8 cellular contexts compared by ENCODE assay signal in genomic region chr7:102464577-102465280, GRCh38. TPM values are rescaled to one million over a fixed set of nuclear protein-coding genes. Genes with fewer than 3 reads are reported as not detected.
A peak's percentile ranks its signal among the peaks of the same experiment; 100 is the strongest.
DNase-seq lines count a peak whose midpoint lies in the region; ATAC-seq and TF ChIP-seq lines count a peak whose summit lies in the region.

Gene ALKBH4 (minus strand): TSS chr7:102464863. CDS start chr7:102464836, 27 bp downstream.
Gene LRWD1 (plus strand): TSS chr7:102464984. CDS start chr7:102465081, 97 bp downstream.

- H3K9me2 ChIP-seq in GM23338 (ENCODE audit: insufficient read depth) = no peaks in the 10 kb centered on the region

- peak within 1 kb of the TSS; percentile 98 for H3K4me3 Mint-ChIP-seq in GM23338
- peak within 1 kb of the TSS; percentile 87 for H3K4me3 Mint-ChIP-seq in natural killer cell treated with Interleukin-12 subunit alpha and Interleukin-12 subunit beta and Interleukin-15 and Interleukin-18, amount 100 ng/mL, for 72 hours

- H3K4me2 ChIP-seq in GM23338 = peak within 1 kb of the TSS; percentile 98

- H3K27ac Mint-ChIP-seq in GM23338 = peak within 1 kb of the TSS; percentile 88
- peak within 1 kb of the TSS; percentile 54 to 81 for H3K27ac Mint-ChIP-seq in natural killer cell treated with Interleukin-12 subunit alpha and Interleukin-12 subunit beta and Interleukin-15 and Interleukin-18, amount 100 ng/mL, for 72 hours

- no peaks in the 10 kb centered on the region for H3K27me3 ChIP-seq in GM23338 (ENCODE audit: insufficient read depth)

- H3K27ac ChIP-seq in GM23338 (ENCODE audit: low read depth) = no peak within 1 kb of the TSS

- H3K4me1 ChIP-seq in GM23338 (ENCODE audit: insufficient read depth) = 0 out of 2 replicates have a peak, but pooled peaks cover 11% of the 10 kb centered on the region

- H3K4me3 ChIP-seq in GM23338 = peak within 1 kb of the TSS; percentile 99

- no peaks in the 10 kb centered on the region for H3K36me3 ChIP-seq in GM23338 (ENCODE audit: insufficient read depth)

- H3K4me1 Mint-ChIP-seq in GM23338 = peaks cover 18% of the 10 kb centered on the region
- H3K4me1 Mint-ChIP-seq in natural killer cell treated with Interleukin-12 subunit alpha and Interleukin-12 subunit beta and Interleukin-15 and Interleukin-18, amount 100 ng/mL, for 72 hours (ENCODE audit: low read depth in 2 of 2) = peaks cover 31 to 33% of the 10 kb centered on the region in 2 donors

- peak within 1 kb of the TSS; percentile 100 for H2AFZ ChIP-seq in GM23338

- DNase-seq in EH (ENCODE audit: low read depth) = peak; percentile 94
- DNase-seq in GM23338 (ENCODE audit: low spot score) = peak; percentile 90
- peak; percentile 93 for DNase-seq in LHCN-M2 (ENCODE audit: low read depth)
- DNase-seq in RPMI8226 = peak; percentile 98
- DNase-seq in activated T-helper 1 cell treated with anti-CD3 and anti-CD28 coated beads, Interleukin-2, amount 50 U/mL, for 16 hours (ENCODE audit: low read depth in 1 of 2, low spot score in 1 of 2) = peak; percentile 89 to 94
- DNase-seq in fibroblast of peridontal ligament (ENCODE audit: extremely low read depth) = peak; percentile 82
- DNase-seq in natural killer cell treated with Interleukin-12 subunit alpha and Interleukin-12 subunit beta and Interleukin-15 and Interleukin-18, amount 100 ng/mL, for 72 hours (ENCODE audit: low spot score) = peak; percentile 99
- peak; percentile 94 for DNase-seq in stimulated activated naive CD4-positive, alpha-beta T cell treated with Interleukin-2 at 50 U/mL for 16 hours (lab: John Stamatoyannopoulos, UW)

- peaks cover 13% of the 10 kb centered on the region for H3K36me3 Mint-ChIP-seq in GM23338 (ENCODE audit: low read depth)
- no peaks in the 10 kb centered on the region for H3K36me3 Mint-ChIP-seq in natural killer cell treated with Interleukin-12 subunit alpha and Interleukin-12 subunit beta and Interleukin-15 and Interleukin-18, amount 100 ng/mL, for 72 hours

- peaks cover 3% of the 10 kb centered on the region; the same call in 1 of the 3 replicates for H3K9me3 Mint-ChIP-seq in GM23338
- H3K9me3 Mint-ChIP-seq in natural killer cell treated with Interleukin-12 subunit alpha and Interleukin-12 subunit beta and Interleukin-15 and Interleukin-18, amount 100 ng/mL, for 72 hours = no peaks in the 10 kb centered on the region

- peaks cover 21% of the 10 kb centered on the region for H3K79me2 ChIP-seq in GM23338 (replicated peaks; ENCODE audit: insufficient read depth)

- no peaks in the 10 kb centered on the region for H4K20me1 ChIP-seq in GM23338 (replicated peaks; ENCODE audit: insufficient read depth)

- TF ChIP-seq CTCF in GM23338 (conservative IDR thresholded peaks at IDR 0.05; ENCODE audit: low read depth in 2 of 2) = peak in 1 of 2 experiments; percentile 12; a peak in 1 of 4 replicates

- peak; percentile 82 for ATAC-seq in GM23338
- peak; percentile 97 to 99 for ATAC-seq in natural killer cell treated with Interleukin-12 subunit alpha and Interleukin-12 subunit beta and Interleukin-15 and Interleukin-18, amount 100 ng/mL, for 72 hours

- H3K27me3 Mint-ChIP-seq in GM23338 (ENCODE audit: insufficient read depth, low read depth, poor library complexity) = peaks cover 16% of the 10 kb centered on the region
- H3K27me3 Mint-ChIP-seq in natural killer cell treated with Interleukin-12 subunit alpha and Interleukin-12 subunit beta and Interleukin-15 and Interleukin-18, amount 100 ng/mL, for 72 hours = no peaks in the 10 kb centered on the region

- peaks cover 6% of the 10 kb centered on the region; the same call in 1 of the 2 replicates for H3F3A ChIP-seq in GM23338 (replicated peaks; ENCODE audit: low read depth)

TF ChIP-seq in GM23338, 12 proteins besides CTCF, POLR2A, EP300 and RAD21:
- peak; percentile 86 for TF ChIP-seq ETS1 (IDR thresholded peaks at IDR 0.05)
- no peak for TF ChIP-seq EZH2 (IDR thresholded peaks at IDR 0.05; ENCODE audit: low read depth, unreplicated experiment)
- TF ChIP-seq POLR2AphosphoS5 (IDR thresholded peaks at IDR 0.05; ENCODE audit: low read depth) = peak; percentile 82
TF ChIP-seq in GM23338: peak in this region for 2.

RNA-seq across cellular contexts. Expression of gene ALKBH4, which starts in this region (rescaled TPM):
- total RNA-seq in GM23338 (2014; rRNA removed; shearing (Covaris generic)) = 31.0 and 45.0 TPM in 2 replicates
- polyA plus RNA-seq in GM23338 (2016; fragmentation: Nextera tagmentation; extraction: Ambion mirVana) = 17.7 and 20.0 TPM in 2 replicates
- total RNA-seq in LHCN-M2 (2014; rRNA removed) = 20.4 and 25.5 TPM in 2 replicates
- 10.6 TPM for polyA plus RNA-seq in LHCN-M2 (2012)
- total RNA-seq in natural killer cell treated with Interleukin-12 subunit alpha and Interleukin-12 subunit beta and Interleukin-15 and Interleukin-18, amount 100 ng/mL, for 72 hours = 10 to 100 TPM in 1 of 2 donors, 1 to 10 TPM in 1; 7.8 to 19.3 TPM

RNA-seq across cellular contexts. Expression of gene LRWD1, which starts in this region (rescaled TPM):
- 43.3 and 55.2 TPM in 2 replicates for total RNA-seq in GM23338 (2014; rRNA removed; shearing (Covaris generic))
- 24.0 and 28.1 TPM in 2 replicates for polyA plus RNA-seq in GM23338 (2016; fragmentation: Nextera tagmentation; extraction: Ambion mirVana)
- 58.7 and 79.6 TPM in 2 replicates for total RNA-seq in LHCN-M2 (2014; rRNA removed)
- 31.1 TPM for polyA plus RNA-seq in LHCN-M2 (2012)
- total RNA-seq in natural killer cell treated with Interleukin-12 subunit alpha and Interleukin-12 subunit beta and Interleukin-15 and Interleukin-18, amount 100 ng/mL, for 72 hours = 10 to 100 TPM; 22.9 to 44.2 TPM
